ENCODE assay signal across 8 cellular contexts in genomic region chr17:29589524-29590260, GRCh38. TPM values are rescaled to one million over a fixed set of nuclear protein-coding genes. Genes with fewer than 3 reads are reported as not detected.
A peak's percentile ranks its signal among the peaks of the same experiment; 100 is the strongest.
DNase-seq lines count a peak whose midpoint lies in the region; ATAC-seq lines count a peak whose summit lies in the region.

A gene with protein sequence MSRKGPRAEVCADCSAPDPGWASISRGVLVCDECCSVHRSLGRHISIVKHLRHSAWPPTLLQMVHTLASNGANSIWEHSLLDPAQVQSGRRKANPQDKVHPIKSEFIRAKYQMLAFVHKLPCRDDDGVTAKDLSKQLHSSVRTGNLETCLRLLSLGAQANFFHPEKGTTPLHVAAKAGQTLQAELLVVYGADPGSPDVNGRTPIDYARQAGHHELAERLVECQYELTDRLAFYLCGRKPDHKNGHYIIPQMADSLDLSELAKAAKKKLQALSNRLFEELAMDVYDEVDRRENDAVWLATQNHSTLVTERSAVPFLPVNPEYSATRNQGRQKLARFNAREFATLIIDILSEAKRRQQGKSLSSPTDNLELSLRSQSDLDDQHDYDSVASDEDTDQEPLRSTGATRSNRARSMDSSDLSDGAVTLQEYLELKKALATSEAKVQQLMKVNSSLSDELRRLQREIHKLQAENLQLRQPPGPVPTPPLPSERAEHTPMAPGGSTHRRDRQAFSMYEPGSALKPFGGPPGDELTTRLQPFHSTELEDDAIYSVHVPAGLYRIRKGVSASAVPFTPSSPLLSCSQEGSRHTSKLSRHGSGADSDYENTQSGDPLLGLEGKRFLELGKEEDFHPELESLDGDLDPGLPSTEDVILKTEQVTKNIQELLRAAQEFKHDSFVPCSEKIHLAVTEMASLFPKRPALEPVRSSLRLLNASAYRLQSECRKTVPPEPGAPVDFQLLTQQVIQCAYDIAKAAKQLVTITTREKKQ (minus strand): TSS chr17:29589648. CDS start chr17:29589378, 270 bp downstream.

- H3K4me3 Mint-ChIP-seq in activated T-cell treated with anti-CD3 and anti-CD28 coated beads, Interleukin-2, amount 50 U/mL, for 4 hours = peak within 1 kb of the TSS; percentile 95

- H3K36me3 ChIP-seq in esophagus (ENCODE audit: control insufficient read depth in 2 of 2, insufficient read depth in 2 of 2, low read length in 1 of 2) = no peaks in the 10 kb centered on the region
- H3K36me3 ChIP-seq in mucosa of stomach (ENCODE audit: control insufficient read depth, insufficient read depth, low read length) = no peaks in the 10 kb centered on the region

- H3K9ac ChIP-seq in mucosa of stomach (ENCODE audit: low read length) = peak within 1 kb of the TSS; percentile 77

- H3K27me3 ChIP-seq in esophagus (ENCODE audit: control insufficient read depth in 1 of 2, insufficient read depth in 2 of 2, low read length in 2 of 2) (no peaks in the 10 kb centered on the region), mucosa of stomach (ENCODE audit: control insufficient read depth, insufficient read depth, low read length) (no peaks in the 10 kb centered on the region)

- 2 to 3% methylated on average over 32 to 65 of the region's 65 CpGs for WGBS in esophagus, 2 donors

- H3K36me3 Mint-ChIP-seq in activated T-cell treated with anti-CD3 and anti-CD28 coated beads, Interleukin-2, amount 50 U/mL, for 4 hours (ENCODE audit: insufficient read depth) = no peaks in the 10 kb centered on the region

- ATAC-seq in GM19468 (IDR thresholded peaks at IDR 0.05; ENCODE audit: extremely low read depth, unreplicated experiment) = peak; percentile 70
- peak; percentile 80 to 81 for ATAC-seq in activated T-cell treated with anti-CD3 and anti-CD28 coated beads, Interleukin-2, amount 50 U/mL, for 4 hours

- H3K27ac ChIP-seq in esophagus (ENCODE audit: low read depth in 2 of 2, low read length in 1 of 2) = peak within 1 kb of the TSS; percentile 90 to 92

- H3K9me3 ChIP-seq in esophagus (ENCODE audit: control insufficient read depth in 2 of 2, insufficient read depth in 1 of 2, low read depth in 1 of 2, low read length in 1 of 2) = no peaks in the 10 kb centered on the region
- no peaks in the 10 kb centered on the region for H3K9me3 ChIP-seq in mucosa of stomach (ENCODE audit: control insufficient read depth, low read length)

- H3K9me3 Mint-ChIP-seq in activated T-cell treated with anti-CD3 and anti-CD28 coated beads, Interleukin-2, amount 50 U/mL, for 4 hours = no peaks in the 10 kb centered on the region

- H3K4me3 ChIP-seq in esophagus (ENCODE audit: low read depth in 1 of 2, low read length in 2 of 2) (peak within 1 kb of the TSS; percentile 78 to 80), mucosa of stomach (ENCODE audit: low read length) (peak within 1 kb of the TSS; percentile 67)

- H3K4me1 Mint-ChIP-seq in activated T-cell treated with anti-CD3 and anti-CD28 coated beads, Interleukin-2, amount 50 U/mL, for 4 hours (ENCODE audit: low read depth) = peaks cover 61% of the 10 kb centered on the region

- peak; percentile 96 for DNase-seq in CD1c-positive myeloid dendritic cell (ENCODE audit: extremely low spot score)
- peak; percentile 95 for DNase-seq in HuH-7 (ENCODE audit: low spot score)
- peak; percentile 95 for DNase-seq in OCI-M1 (lab: John Stamatoyannopoulos, UW)
- peak; percentile 80 for DNase-seq in activated T-cell treated with anti-CD3 and anti-CD28 coated beads, Interleukin-2, amount 50 U/mL, for 4 hours
- peak; percentile 54 to 85 for DNase-seq in stimulated activated CD8-positive, alpha-beta memory T cell treated with anti-CD3 and anti-CD28 coated beads, Interleukin-7, amount 100 ng/mL, for 4 hours (ENCODE audit: low read depth in 2 of 2)

- H3K4me1 ChIP-seq in esophagus (ENCODE audit: control insufficient read depth in 2 of 2, insufficient read depth in 2 of 2, low read length in 1 of 2) (peaks cover 20 to 46% of the 10 kb centered on the region in 2 donors), mucosa of stomach (ENCODE audit: control insufficient read depth, insufficient read depth, low read length) (peaks cover 60% of the 10 kb centered on the region)

- no peaks in the 10 kb centered on the region for H3K27me3 Mint-ChIP-seq in activated T-cell treated with anti-CD3 and anti-CD28 coated beads, Interleukin-2, amount 50 U/mL, for 4 hours (ENCODE audit: low read depth)

RNA-seq across cellular contexts. Expression of the gene that starts here (rescaled TPM):
- total RNA-seq in activated T-cell treated with anti-CD3 and anti-CD28 coated beads, Interleukin-2, amount 50 U/mL, for 4 hours = 10 to 100 TPM; 79.3 to 91.3 (median 90.8) TPM
- polyA plus RNA-seq in esophagus = 10 to 100 TPM; 22.6 to 30.2 TPM

Comparison
In these comparisons a context has a peak if more than half of its experiments do, and no peak if none do; other contexts are left out.
1. Peak in every context shown above with its lines: DNase-seq, ATAC-seq, H3K4me3 ChIP-seq and H3K27ac ChIP-seq.